11 cellular contexts compared by ENCODE assay signal in the genomic region with DNA sequence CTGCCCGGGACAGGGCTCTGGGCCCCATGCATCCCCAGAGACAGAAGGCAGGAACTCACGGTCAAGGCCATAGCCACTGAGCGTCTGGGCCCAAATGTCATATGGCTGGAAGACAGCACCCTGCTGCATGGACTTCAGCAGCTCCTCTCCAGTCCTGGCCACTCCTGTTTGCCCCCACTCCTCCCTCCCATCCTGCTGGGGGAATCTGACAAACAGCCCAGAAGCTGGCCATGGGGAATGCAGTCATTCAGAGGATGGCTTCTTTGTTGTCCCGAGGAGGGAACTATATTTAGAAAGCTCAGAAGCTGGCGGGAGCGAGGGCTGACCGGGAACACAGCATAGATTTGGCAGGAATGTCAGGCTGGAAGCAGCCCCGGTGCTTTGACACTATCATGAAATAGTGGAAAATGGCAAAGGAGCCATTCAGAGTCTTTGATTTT. TPM values are rescaled to one million over a fixed set of nuclear protein-coding genes. Genes with fewer than 3 reads are reported as not detected.
DNase-seq lines count a peak whose midpoint lies in the region; TF ChIP-seq lines count a peak whose summit lies in the region.
"Had no signal": no experiment of that assay in that cellular context is flagged by ENCODE, and none has a peak within 500 bp of the region (broad histone marks: within the 10 kb centered on the region; RNA-seq: fewer than 3 reads in every experiment).

No MANE protein-coding gene starts in this region.

- H3K36me3 ChIP-seq in testis (ENCODE audit: low read depth, missing control alignments) = no peaks in the 10 kb centered on the region

- WGBS in testis, 2 donors = 30 to 52% methylated on average over 8 of the region's 8 CpGs

- H3K4me1 ChIP-seq in testis = peaks cover 42% of the 10 kb centered on the region

- H3K9me3 ChIP-seq in testis = no peaks in the 10 kb centered on the region

- TF ChIP-seq CTCF in fibroblast of mammary gland (conservative IDR thresholded peaks at IDR 0.05; ENCODE audit: control insufficient read depth, insufficient read depth, low read depth, low read length) (no peak), testis (IDR thresholded peaks at IDR 0.05) (no peak)

- intact Hi-C loops in testis (cut with DNase I; ENCODE audit: low total_unique reads) = no loop called here

- TF ChIP-seq POLR2A in testis (IDR thresholded peaks at IDR 0.05) = no peak

- H3K27ac ChIP-seq in testis = peak overlapping the region; percentile 0 to 62

- no peaks in the 10 kb centered on the region for H3K27me3 ChIP-seq in testis

- DNase-seq in RPMI7951 (ENCODE audit: low read depth) (peak; percentile 85), fibroblast of mammary gland (ENCODE audit: low read depth) (peak; percentile 54), midbrain (lab: John Stamatoyannopoulos, UW) (peak; percentile 86), testis (peak; percentile 86), NCI-H345 (lab: John Stamatoyannopoulos, UW) (no peak), iPS-NIHi7 (ENCODE audit: extremely low spot score) (no peak), HPDE6-E6E7 (ENCODE audit: extremely low spot score) (no peak), NCI-H2081 treated with DMSO at 0.1 percent for 48 hours (lab: John Stamatoyannopoulos, UW) (no peak)
- DNase-seq: KBM-7; RPMI8226; stimulated activated CD4-positive, alpha-beta T cell treated with anti-CD3 and anti-CD28 coated beads, Interleukin-2, amount 100 ng/mL, for 24 hours had no signal

- H3K4me3 ChIP-seq in fibroblast of mammary gland (ENCODE audit: control insufficient read depth, low read depth, low read length) (no peak overlapping the region), testis (no peak overlapping the region)

RNA-seq across cellular contexts. Expression of a gene that starts 35.0 kb away (rescaled TPM):
- total RNA-seq in RPMI7951 (2014; rRNA removed; shearing (Covaris generic)) = 271 and 303 TPM in 2 replicates
- 100 to 1,000 TPM; 185 to 392 TPM for total RNA-seq in testis
- 236 TPM for polyA plus RNA-seq in testis (ENCODE audit: insufficient read depth, low read depth, low replicate concordance)

Comparison
In these comparisons a context has a peak if more than half of its experiments do, and no peak if none do; other contexts are left out.
1. DNase-seq: peak in RPMI7951 (single experiment), fibroblast of mammary gland (single experiment), midbrain (single experiment) and testis (single experiment); none in NCI-H345 (single experiment), iPS-NIHi7 (single experiment), HPDE6-E6E7 (single experiment) and NCI-H2081 treated with DMSO at 0.1 percent for 48 hours (single experiment).